ENCODE assay signal across 12 cellular contexts in the genomic region with DNA sequence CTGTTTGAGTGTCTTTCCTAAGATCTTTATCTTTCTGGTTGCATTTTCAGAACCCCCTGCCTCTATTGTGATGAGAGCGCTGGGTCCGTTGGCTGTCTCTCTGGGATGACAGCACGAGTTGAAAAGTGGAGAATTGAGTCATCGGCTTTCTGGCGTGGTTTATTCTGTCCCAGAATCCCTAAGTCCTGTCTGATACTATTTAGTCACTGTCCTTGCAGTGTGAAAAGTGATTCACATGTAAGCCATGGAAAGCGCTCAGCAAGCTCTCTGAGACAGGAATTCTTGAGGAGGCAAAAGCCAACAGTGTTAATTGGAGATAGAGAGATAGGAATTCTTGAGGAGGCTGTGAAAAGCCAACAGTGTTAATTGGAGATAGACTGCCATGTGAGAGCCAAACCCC.
DNase-seq lines count a peak whose midpoint lies in the region; ATAC-seq and TF ChIP-seq lines count a peak whose summit lies in the region.
"Had no signal": no experiment of that assay in that cellular context is flagged by ENCODE, and none has a peak within 500 bp of the region (broad histone marks: within the 10 kb centered on the region; RNA-seq: fewer than 3 reads in every experiment).

No MANE protein-coding gene starts in this region.

- CTCF ChIA-PET in activated CD4-positive, alpha-beta memory T cell treated with anti-CD3 and anti-CD28 coated beads for 36 hours (lab: Charles Lee): no interaction called here

- H3K4me3 Mint-ChIP-seq in activated CD4-positive, alpha-beta memory T cell treated with anti-CD3 and anti-CD28 coated beads for 36 hours: no peak overlapping the region
- no peak overlapping the region for H3K4me3 Mint-ChIP-seq in mesothelial cell of epicardium
- H3K4me3 Mint-ChIP-seq: activated T-helper 1 cell treated with anti-CD3 and anti-CD28 coated beads, Interleukin-12 subunit alpha, Interleukin-12 subunit beta, Interleukin-2, Interleukin-4 antibody, amounts not matched to agents 30 ng/mL and 10 ng/mL and 1 ng/mL, durations not matched to agents 14 hours and 24 hours and 36 hours had no signal

- POLR2A ChIA-PET in activated CD4-positive, alpha-beta memory T cell treated with anti-CD3 and anti-CD28 coated beads for 36 hours (lab: Charles Lee): interaction anchor here (1.0 to 1.1 kb wide), 2 partner anchors 101 to 108 kb away, joined by 3 read pairs; no protein-coding TSS in a partner anchor

- intact Hi-C loops in activated CD4-positive, alpha-beta memory T cell treated with anti-CD3 and anti-CD28 coated beads for 36 hours (cut with micrococcal nuclease): loop anchor here (1.0 kb wide), 1 partner anchor 26 kb away; no protein-coding TSS in a partner anchor

- ATAC-seq in foreskin keratinocyte: peak; percentile 71

- peaks cover 4% of the 10 kb centered on the region for H3K36me3 Mint-ChIP-seq in activated CD4-positive, alpha-beta memory T cell treated with anti-CD3 and anti-CD28 coated beads for 36 hours
- peaks cover 4% of the 10 kb centered on the region for H3K36me3 Mint-ChIP-seq in mesothelial cell of epicardium

- H3K27ac ChIP-seq in foreskin keratinocyte: no peak overlapping the region
- H3K27ac ChIP-seq: SJCRH30 had no signal

- no peaks in the 10 kb centered on the region for H3K27me3 Mint-ChIP-seq in activated CD4-positive, alpha-beta memory T cell treated with anti-CD3 and anti-CD28 coated beads for 36 hours
- H3K27me3 Mint-ChIP-seq in mesothelial cell of epicardium (ENCODE audit: low read depth): no peaks in the 10 kb centered on the region

- no peak for TF ChIP-seq CTCF in foreskin keratinocyte (conservative IDR thresholded peaks at IDR 0.05)
- no peak for TF ChIP-seq CTCF in GM20000 (IDR thresholded peaks at IDR 0.05; ENCODE audit: extremely low read depth, missing control alignments)
- no peak for TF ChIP-seq CTCF in mesothelial cell of epicardium (IDR thresholded peaks at IDR 0.05; ENCODE audit: unreplicated experiment)

- no peaks in the 10 kb centered on the region for H3K4me1 ChIP-seq in foreskin keratinocyte

- H3K9me3 Mint-ChIP-seq in activated CD4-positive, alpha-beta memory T cell treated with anti-CD3 and anti-CD28 coated beads for 36 hours: peaks cover 3% of the 10 kb centered on the region
- H3K9me3 Mint-ChIP-seq in mesothelial cell of epicardium: peaks cover 4% of the 10 kb centered on the region
- H3K9me3 Mint-ChIP-seq: activated T-helper 1 cell treated with anti-CD3 and anti-CD28 coated beads, Interleukin-12 subunit alpha, Interleukin-12 subunit beta, Interleukin-2, Interleukin-4 antibody, amounts not matched to agents 30 ng/mL and 10 ng/mL and 1 ng/mL, durations not matched to agents 14 hours and 24 hours and 36 hours had no signal

- H3K4me1 Mint-ChIP-seq in activated CD4-positive, alpha-beta memory T cell treated with anti-CD3 and anti-CD28 coated beads for 36 hours (ENCODE audit: low read depth): peaks cover 75% of the 10 kb centered on the region
- peaks cover 2% of the 10 kb centered on the region for H3K4me1 Mint-ChIP-seq in mesothelial cell of epicardium

- no peak overlapping the region for H3K27ac Mint-ChIP-seq in activated CD4-positive, alpha-beta memory T cell treated with anti-CD3 and anti-CD28 coated beads for 36 hours
- no peak overlapping the region for H3K27ac Mint-ChIP-seq in mesothelial cell of epicardium
- H3K27ac Mint-ChIP-seq: activated T-helper 1 cell treated with anti-CD3 and anti-CD28 coated beads, Interleukin-12 subunit alpha, Interleukin-12 subunit beta, Interleukin-2, Interleukin-4 antibody, amounts not matched to agents 30 ng/mL and 10 ng/mL and 1 ng/mL, durations not matched to agents 14 hours and 24 hours and 36 hours had no signal

- no peaks in the 10 kb centered on the region for H3K27me3 ChIP-seq in foreskin keratinocyte
- H3K27me3 ChIP-seq: SJCRH30 had no signal

- peak; percentile 57 for DNase-seq in stimulated activated CD4-positive, alpha-beta T cell treated with anti-CD3 and anti-CD28 coated beads, Interleukin-1b, Interleukin-23, amount 100 ng/mL, for 48 hours
- DNase-seq in stimulated activated CD4-positive, alpha-beta T cell treated with anti-CD3 and anti-CD28 coated beads, Interleukin-4, amount 100 ng/mL, for 1 hour: no peak
- peak; percentile 72 for DNase-seq in activated CD4-positive, alpha-beta memory T cell treated with anti-CD3 and anti-CD28 coated beads for 36 hours
- DNase-seq in foreskin keratinocyte: peak; percentile 22 to 56
- no peak for DNase-seq in RPMI8226
- no peak for DNase-seq in NCI-H446 (lab: John Stamatoyannopoulos, UW)
- no peak for DNase-seq in GM20000 (ENCODE audit: low spot score)
- DNase-seq in mesothelial cell of epicardium (ENCODE audit: low spot score in 2 of 2, unreplicated experiment in 2 of 2): no peak
- DNase-seq: DMS 273 treated with DMSO at 0.1 percent for 48 hours, NCI-H1105 treated with DMSO at 0.1 percent for 48 hours had no signal

Comparison
In these comparisons a context has a peak if more than half of its experiments do, and no peak if none do; other contexts are left out.
1. DNase-seq: peak in stimulated activated CD4-positive, alpha-beta T cell treated with anti-CD3 and anti-CD28 coated beads, Interleukin-1b, Interleukin-23, amount 100 ng/mL, for 48 hours (single experiment), activated CD4-positive, alpha-beta memory T cell treated with anti-CD3 and anti-CD28 coated beads for 36 hours (single experiment) and foreskin keratinocyte (2 of 2); none in stimulated activated CD4-positive, alpha-beta T cell treated with anti-CD3 and anti-CD28 coated beads, Interleukin-4, amount 100 ng/mL, for 1 hour (single experiment), RPMI8226 (single experiment), NCI-H446 (0 of 2), GM20000 (single experiment) and mesothelial cell of epicardium (0 of 2).